Comparison of ENCODE assay signal across 23 cellular contexts in genomic region chr1:229620876-229621275, GRCh38. TPM values are rescaled to one million over a fixed set of nuclear protein-coding genes. Genes with fewer than 3 reads are reported as not detected.
A peak's percentile ranks its signal among the peaks of the same experiment; 100 is the strongest.
DNase-seq lines count a peak whose midpoint lies in the region; ATAC-seq and TF ChIP-seq lines count a peak whose summit lies in the region.
"Had no signal": no experiment of that assay in that cellular context is flagged by ENCODE, and none has a peak within 500 bp of the region (broad histone marks: within the 10 kb centered on the region; RNA-seq: fewer than 3 reads in every experiment).

No MANE protein-coding gene starts in this region.

- ATAC-seq in GM18498 (IDR thresholded peaks at IDR 0.05; ENCODE audit: unreplicated experiment) (no peak), HG03097 (IDR thresholded peaks at IDR 0.05; ENCODE audit: low FRiP score, unreplicated experiment) (no peak)
- ATAC-seq: activated CD8-positive, alpha-beta memory T cell treated with anti-CD3 and anti-CD28 coated beads, Interleukin-2, amount 10 ng/mL, durations not matched to agents 7 days and 5 days; activated T-helper 17 cell treated with anti-CD3 and anti-CD28 coated beads, Interleukin-2, amount 50 U/mL, for 72 hours; left lung; stimulated activated naive B cell treated with anti-CD40 and anti-IgM and Interleukin-4, amounts not matched to agents 10 μg/mL and 1 μg/mL and 100 μg/mL, for 72 hours had no signal

- no peaks in the 10 kb centered on the region; a peak in 1 of 3 replicates for H3K36me3 ChIP-seq in HEK293 (ENCODE audit: control insufficient read depth in 2 of 2, insufficient read depth in 1 of 2, low read length in 2 of 2)
- H3K36me3 ChIP-seq in suprapubic skin = no peaks in the 10 kb centered on the region
- H3K36me3 ChIP-seq: left lung, SJCRH30, upper lobe of left lung had no signal

- H3K4me3 ChIP-seq in HEK293 (ENCODE audit: low read depth, low read length) (no peak overlapping the region), choroid plexus epithelial cell (ENCODE audit: low read depth, low read length) (no peak overlapping the region), suprapubic skin (no peak overlapping the region)
- H3K4me3 ChIP-seq: left lung, SJCRH30, upper lobe of left lung had no signal

- DNase-seq in AG08396 (ENCODE audit: low spot score) = peak; percentile 64
- DNase-seq in choroid plexus epithelial cell (ENCODE audit: low read depth) = peak; percentile 75
- DNase-seq in iris pigment epithelial cell (ENCODE audit: low read depth) = peak; percentile 87
- no peak for DNase-seq in T-helper 9 cell
- no peak for DNase-seq in suprapubic skin (ENCODE audit: low spot score in 2 of 2)
- DNase-seq: activated CD4-positive, alpha-beta T cell treated with anti-CD3 and anti-CD28 coated beads for 1 hour; activated CD8-positive, alpha-beta memory T cell treated with anti-CD3 and anti-CD28 coated beads, Interleukin-2, amount 10 ng/mL, durations not matched to agents 7 days and 5 days; CD8-positive, alpha-beta memory T cell; DMS79; effector memory CD4-positive, alpha-beta T cell; foreskin melanocyte; H9; left lung; NCI-H1092; NCI-H524; retina; SJCRH30; stimulated activated naive B cell treated with anti-CD40 and anti-IgM and Interleukin-4, amounts not matched to agents 10 μg/mL and 1 μg/mL and 100 μg/mL, for 72 hours; upper lobe of left lung had no signal

- no peak for TF ChIP-seq EP300 in suprapubic skin (IDR thresholded peaks at IDR 0.05)

- H3K27ac ChIP-seq in HEK293 (ENCODE audit: extremely low read depth, low read depth, low read length) (no peak overlapping the region), suprapubic skin (no peak overlapping the region)
- H3K27ac ChIP-seq: left lung, SJCRH30, upper lobe of left lung had no signal

- no peak for TF ChIP-seq POLR2A in suprapubic skin (IDR thresholded peaks at IDR 0.05)

- POLR2A ChIA-PET in HEK293 (lab: Yijun Ruan, JAX) = interaction anchor here (8.3 kb wide), 1 partner anchor 63 kb away, joined by 102 read pairs; the partner anchor contains the start of gene ABCB10

- CTCF ChIA-PET in HEK293 (lab: Yijun Ruan, JAX) = interaction anchor here (0.5 to 1.0 kb wide), 2 partner anchors 228 to 1149 kb away, joined by 3 to 4 read pairs; no protein-coding TSS in a partner anchor

- no peaks in the 10 kb centered on the region for H3K4me1 ChIP-seq in HEK293 (ENCODE audit: control insufficient read depth, insufficient read depth, low read length)
- H3K4me1 ChIP-seq in suprapubic skin = peaks cover 41% of the 10 kb centered on the region
- H3K4me1 ChIP-seq: SJCRH30 had no signal

- H3K9me3 ChIP-seq in HEK293 (ENCODE audit: control insufficient read depth, insufficient read depth, low read depth, low read length) (no peaks in the 10 kb centered on the region), suprapubic skin (no peaks in the 10 kb centered on the region)
- H3K9me3 ChIP-seq: left lung, SJCRH30, upper lobe of left lung had no signal

- H3K27me3 ChIP-seq in suprapubic skin = no peaks in the 10 kb centered on the region
- H3K27me3 ChIP-seq: left lung, SJCRH30, upper lobe of left lung had no signal

- TF ChIP-seq CTCF in HEK293 (tag by site-specific recombination; IDR thresholded peaks at IDR 0.05) (no peak), choroid plexus epithelial cell (conservative IDR thresholded peaks at IDR 0.05; ENCODE audit: low read depth, low read length) (no peak), suprapubic skin (IDR thresholded peaks at IDR 0.05) (no peak)

- whole genome bisulfite sequencing in suprapubic skin = 71% methylated on average over 3 of the region's 3 CpGs

TF ChIP-seq in HEK293, 187 proteins besides CTCF, POLR2A, EP300 and RAD21:
- TF ChIP-seq ZNF19 (tag by site-specific recombination; IDR thresholded peaks at IDR 0.05; ENCODE audit: low read depth) = no peak
- peak; percentile 59 for TF ChIP-seq ZNF600 (tag by site-specific recombination; IDR thresholded peaks at IDR 0.05)

RNA-seq across cellular contexts. Expression of gene TAF5L, which starts 5.0 kb away (rescaled TPM):
- total RNA-seq in suprapubic skin = 10 to 100 TPM; 10.5 to 16.8 (median 15.8) TPM

RNA-seq across cellular contexts. Expression of gene URB2, which starts 5.2 kb away (rescaled TPM):
- total RNA-seq in suprapubic skin = 10 to 100 TPM; 11.0 to 14.1 (median 11.7) TPM

Comparison
In these comparisons a context has a peak if more than half of its experiments do, and no peak if none do; other contexts are left out.
1. DNase-seq: peak in AG08396 (single experiment), choroid plexus epithelial cell (single experiment) and iris pigment epithelial cell (single experiment); none in T-helper 9 cell (single experiment) and suprapubic skin (0 of 2).